14 cellular contexts compared by ENCODE assay signal in genomic region chr7:35257251-35258124, GRCh38. TPM values are rescaled to one million over a fixed set of nuclear protein-coding genes. Genes with fewer than 3 reads are reported as not detected.
A peak's percentile ranks its signal among the peaks of the same experiment; 100 is the strongest.
DNase-seq lines count a peak whose midpoint lies in the region; ATAC-seq and TF ChIP-seq lines count a peak whose summit lies in the region.
"Had no signal": no experiment of that assay in that cellular context is flagged by ENCODE, and none has a peak within 500 bp of the region (broad histone marks: within the 10 kb centered on the region; RNA-seq: fewer than 3 reads in every experiment).

No MANE protein-coding gene starts in this region.

- no peak overlapping the region for H3K4ac ChIP-seq in IMR-90 (ENCODE audit: low read depth, low read length)

- H3K4me3 ChIP-seq in IMR-90 (ENCODE audit: insufficient read depth, low read depth, low read length) (no peak overlapping the region), fibroblast of the aortic adventitia (ENCODE audit: low read depth, low read length) (peak overlapping the region; percentile 9)
- H3K4me3 ChIP-seq: pancreas had no signal

- H4K8ac ChIP-seq in IMR-90 (ENCODE audit: low read depth in 2 of 2, low read length in 2 of 2) = no peak overlapping the region

- H3K9ac ChIP-seq in IMR-90 (ENCODE audit: low read depth, low read length) = no peak overlapping the region

- H2BK5ac ChIP-seq in IMR-90 (ENCODE audit: low read depth, low read length, poor library complexity, severe bottlenecking) = no peak overlapping the region

- dilution Hi-C loops in IMR-90 (cut with HindIII; ENCODE audit: low sequenced_read_pairs, unreplicated experiment) = no loop called here

- 9% methylated on average over 38 of the region's 69 CpGs; no CpG with 5 or more reads in 1 of the 2 experiments for WGBS in IMR-90 (ENCODE audit: extremely low coverage in 2 of 2, insufficient read length in 1 of 2), 2 experiments

- H3K4me1 Mint-ChIP-seq in naive B cell = peaks cover 10 to 18% (median 14%) of the 10 kb centered on the region in 3 donors

- H3K18ac ChIP-seq in IMR-90 (ENCODE audit: low read depth, low read length) = no peak overlapping the region

- no peak for TF ChIP-seq RAD21 in IMR-90 (IDR thresholded peaks at IDR 0.05; ENCODE audit: low read length)

- no peak overlapping the region for H2AK5ac ChIP-seq in IMR-90 (ENCODE audit: low read depth, low read length)

- no peak overlapping the region for H3K23ac ChIP-seq in IMR-90 (ENCODE audit: low read depth, low read length)

- TF ChIP-seq CTCF in IMR-90 (conservative IDR thresholded peaks at IDR 0.05; ENCODE audit: low read depth, low read length) (no peak), fibroblast of the aortic adventitia (IDR thresholded peaks at IDR 0.05; ENCODE audit: insufficient read depth, low read length) (no peak)

- no peak overlapping the region for H4K91ac ChIP-seq in IMR-90 (ENCODE audit: insufficient read depth, low read depth, low read length)

- peak overlapping the region in 6 of 8 donors; percentile 9 to 74 (median 40) for H3K4me3 Mint-ChIP-seq in naive B cell

- H3K27me3 Mint-ChIP-seq in naive B cell = peaks cover 66 to 77% (median 75%) of the 10 kb centered on the region in 3 donors

- peak; percentile 67 for DNase-seq in ELF-1 (ENCODE audit: low read depth, low spot score)
- DNase-seq in IMR-90 = no peak
- DNase-seq in fibroblast of the aortic adventitia (ENCODE audit: low read depth) = no peak
- no peak for DNase-seq in naive B cell
- DNase-seq in HPDE6-E6E7 (ENCODE audit: extremely low spot score) = no peak
- DNase-seq: activated gamma-delta T cell treated with Interleukin-2 at 50 U/mL for 16 hours, NCI-H1436 had no signal

- H3K36me3 ChIP-seq in IMR-90 (ENCODE audit: control insufficient read depth, insufficient read depth, low read length) = no peaks in the 10 kb centered on the region
- H3K36me3 ChIP-seq: pancreas had no signal

- H3K9me3 ChIP-seq in IMR-90 (ENCODE audit: control insufficient read depth, insufficient read depth, low read length) = peaks cover 21% of the 10 kb centered on the region; the same call in 1 of the 2 replicates
- H3K9me3 ChIP-seq: pancreas had no signal

- intact Hi-C loops in IMR-90 (cut with micrococcal nuclease) = no loop called here

- H3K4me2 ChIP-seq in IMR-90 (ENCODE audit: low read depth, low read length) = no peak overlapping the region

- H2BK20ac ChIP-seq in IMR-90 (ENCODE audit: low read depth, low read length) = no peak overlapping the region

- no TSS peak for BruUV-seq in IMR-90 (replicated peaks; lab: Mats Ljungman, UMichigan)

- CTCF ChIA-PET in IMR-90 (lab: Yijun Ruan, JAX) = no interaction called here

- no peak overlapping the region for H3K27ac ChIP-seq in IMR-90 (ENCODE audit: insufficient read depth, low read length)
- H3K27ac ChIP-seq: pancreas had no signal

- H2BK120ac ChIP-seq in IMR-90 (ENCODE audit: low read depth, low read length) = no peak overlapping the region

- no peak for TF ChIP-seq POLR2A in IMR-90 (IDR thresholded peaks at IDR 0.05; ENCODE audit: low read depth, low read length)

- no peaks in the 10 kb centered on the region for H3K9me1 ChIP-seq in IMR-90 (ENCODE audit: insufficient read depth, low read length)

- POLR2A ChIA-PET in IMR-90 (lab: Charles Lee; ENCODE audit: unreplicated experiment) = no interaction called here

- no peaks in the 10 kb centered on the region for H4K20me1 ChIP-seq in IMR-90 (ENCODE audit: insufficient read depth, low read length)

- peaks cover 0 to 55% (median 33%) of the 10 kb centered on the region in 7 donors for H3K9me3 Mint-ChIP-seq in naive B cell

- no peak overlapping the region for H4K5ac ChIP-seq in IMR-90 (ENCODE audit: low read depth, low read length)

- in situ Hi-C loops in IMR-90 (cut with MboI; ENCODE audit: low sequenced_read_pairs) = no loop called here

- peak overlapping the region; percentile 29 for H2AFZ ChIP-seq in IMR-90 (replicated peaks; ENCODE audit: low read length, poor library complexity)

- no peaks in the 10 kb centered on the region for H3K4me1 ChIP-seq in IMR-90 (ENCODE audit: control insufficient read depth, insufficient read depth, low read length)

- no peak overlapping the region for H2AK9ac ChIP-seq in IMR-90 (replicated peaks; ENCODE audit: low read depth, low read length, poor library complexity)

- ATAC-seq in IMR-90 (ENCODE audit: low read depth) (no peak), naive B cell (ENCODE audit: low read depth in 2 of 2) (no peak), HG03469 (IDR thresholded peaks at IDR 0.05; ENCODE audit: unreplicated experiment) (no peak), GM19467 (IDR thresholded peaks at IDR 0.05; ENCODE audit: unreplicated experiment) (no peak), GM21723 (IDR thresholded peaks at IDR 0.05; ENCODE audit: unreplicated experiment) (no peak)
- ATAC-seq: activated CD4-positive, CD25-positive, alpha-beta regulatory T cell treated with anti-CD3 and anti-CD28 coated beads, Interleukin-2, amount 50 U/mL, for 24 hours; pancreas had no signal

- peaks cover 86% of the 10 kb centered on the region for H3K27me3 ChIP-seq in IMR-90 (ENCODE audit: control insufficient read depth, insufficient read depth, low read length)

- H3K56ac ChIP-seq in IMR-90 (ENCODE audit: extremely low read depth, insufficient read depth, low read length) = no peak overlapping the region

- peaks cover 0 to 8% of the 10 kb centered on the region in 2 donors for H3K36me3 Mint-ChIP-seq in naive B cell

- H3K79me1 ChIP-seq in IMR-90 (ENCODE audit: low read depth in 1 of 2, low read length in 2 of 2) = no peaks in the 10 kb centered on the region

- no peak overlapping the region for H2BK15ac ChIP-seq in IMR-90 (ENCODE audit: low read depth, low read length)

- peak overlapping the region in 3 of 6 donors; percentile 51 to 95 (median 80) for H3K27ac Mint-ChIP-seq in naive B cell

- H3K14ac ChIP-seq in IMR-90 (replicated peaks; ENCODE audit: low read depth, low read length) = no peak overlapping the region

TF ChIP-seq in IMR-90, 13 proteins besides CTCF, POLR2A, EP300 and RAD21:
- TF ChIP-seq SMC3 (IDR thresholded peaks at IDR 0.05; ENCODE audit: low read depth, low read length) = no peak
- TF ChIP-seq ELK1 (IDR thresholded peaks at IDR 0.05; ENCODE audit: borderline replicate concordance, low read depth, low read length) = no peak

RNA-seq across cellular contexts. Expression of gene TBX20, which starts 3.6 kb away (rescaled TPM):
- 0.28 and 0.36 TPM in 2 replicates for total RNA-seq in IMR-90 (2012; rRNA removed)
- 0.11 and 0.15 TPM in 2 replicates for polyA plus RNA-seq in IMR-90 (2012; rRNA removed)
- 0.10 TPM in 2 replicates for polyA plus RNA-seq in IMR-90 (2012; cell fraction: cytosol; rRNA removed)
- polyA plus RNA-seq in IMR-90 (2012; cell fraction: nucleus; rRNA removed; ENCODE audit: low replicate concordance) = 0.15 and 0.19 TPM in 2 replicates
- 2.0 and 6.4 TPM in 2 replicates for total RNA-seq in fibroblast of the aortic adventitia (ENCODE audit: low replicate concordance)
- polyA plus RNA-seq in naive B cell (ENCODE audit: low read depth in 6 of 6) = not detected
- total RNA-seq: chondrocyte, pancreas, subcutaneous adipose tissue had no signal
- polyA plus RNA-seq: pancreas had no signal
